In the genomic region with DNA sequence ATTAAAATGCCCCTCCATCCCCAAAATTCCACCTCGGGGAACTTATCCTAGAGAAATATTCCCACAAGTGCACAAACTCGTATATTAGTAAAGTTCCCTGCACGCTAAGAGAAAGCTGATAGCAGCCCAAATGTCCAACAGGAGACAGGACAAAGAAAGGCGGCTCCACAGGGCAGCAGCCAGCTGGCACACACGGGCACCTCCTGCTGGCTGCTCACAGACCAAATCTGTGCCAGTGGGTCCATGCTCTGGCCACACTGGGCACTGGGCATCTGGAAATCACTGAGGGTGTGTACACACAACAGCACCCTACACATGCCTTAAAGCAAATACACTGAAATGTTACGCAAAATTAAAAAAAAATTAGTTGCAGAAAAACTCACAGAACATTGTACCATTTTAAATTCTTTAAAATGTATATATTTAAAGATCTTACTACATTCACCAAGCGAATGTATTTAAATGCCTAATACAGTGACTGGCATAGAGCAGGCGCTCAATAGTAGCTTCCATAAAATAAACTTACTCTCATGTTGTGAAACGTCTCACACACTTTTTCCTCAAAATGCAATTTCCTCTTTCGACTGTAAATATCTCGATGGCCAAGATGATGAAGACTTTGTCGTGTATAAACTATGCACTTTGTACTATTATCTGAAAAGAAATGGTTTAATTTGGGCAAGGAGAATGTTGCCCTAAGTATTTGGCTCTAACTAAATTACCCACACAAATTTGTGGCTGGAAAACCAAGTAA, we compare ENCODE assay signal across 12 cellular contexts. TPM values are rescaled to one million over a fixed set of nuclear protein-coding genes. Genes with fewer than 3 reads are reported as not detected.
A peak's percentile ranks its signal among the peaks of the same experiment; 100 is the strongest.
DNase-seq lines count a peak whose midpoint lies in the region; ATAC-seq and TF ChIP-seq lines count a peak whose summit lies in the region.
"Had no signal": no experiment of that assay in that cellular context is flagged by ENCODE, and none has a peak within 500 bp of the region (broad histone marks: within the 10 kb centered on the region; RNA-seq: fewer than 3 reads in every experiment).

No MANE protein-coding gene starts in this region.

- H3K9me3 ChIP-seq in upper lobe of right lung, result no peaks in the 10 kb centered on the region
- H3K9me3 ChIP-seq: thyroid gland had no signal

- H3K27me3 Mint-ChIP-seq in activated naive CD8-positive, alpha-beta T cell treated with anti-CD3 and anti-CD28 coated beads for 36 hours, result no peaks in the 10 kb centered on the region
- peaks cover 2% of the 10 kb centered on the region for H3K27me3 Mint-ChIP-seq in activated naive CD8-positive, alpha-beta T cell treated with anti-CD3 and anti-CD28 coated beads, Interleukin-2, amount 50 U/mL, for 24 hours
- peaks cover 0 to under 1% (median 0%) of the 10 kb centered on the region in 3 donors for H3K27me3 Mint-ChIP-seq in immature natural killer cell (ENCODE audit: low read depth in 3 of 3)

- no peaks in the 10 kb centered on the region for H3K27me3 ChIP-seq in upper lobe of right lung
- H3K27me3 ChIP-seq: thyroid gland had no signal

- intact Hi-C loops in upper lobe of right lung (cut with DNase I), result no loop called here

- no peak overlapping the region for H3K4me3 ChIP-seq in upper lobe of right lung
- H3K4me3 ChIP-seq: thyroid gland had no signal

- H3K4me1 Mint-ChIP-seq in activated naive CD8-positive, alpha-beta T cell treated with anti-CD3 and anti-CD28 coated beads for 36 hours, result peaks cover 37% of the 10 kb centered on the region
- peaks cover 40% of the 10 kb centered on the region for H3K4me1 Mint-ChIP-seq in activated naive CD8-positive, alpha-beta T cell treated with anti-CD3 and anti-CD28 coated beads, Interleukin-2, amount 50 U/mL, for 24 hours
- H3K4me1 Mint-ChIP-seq in immature natural killer cell, result peaks cover 48 to 74% of the 10 kb centered on the region in 2 donors

- ATAC-seq in activated naive CD8-positive, alpha-beta T cell treated with anti-CD3 and anti-CD28 coated beads, Interleukin-2, amount 50 U/mL, for 24 hours, result no peak
- ATAC-seq in upper lobe of right lung (peak; percentile 34), GM21381 (IDR thresholded peaks at IDR 0.05; ENCODE audit: unreplicated experiment) (no peak), HG02642 (IDR thresholded peaks at IDR 0.05; ENCODE audit: poor library complexity, unreplicated experiment) (no peak)
- ATAC-seq: naive thymus-derived CD8-positive, alpha-beta T cell had no signal

- no peaks in the 10 kb centered on the region for H3K36me3 ChIP-seq in upper lobe of right lung
- H3K36me3 ChIP-seq: thyroid gland had no signal

- no peak overlapping the region for H3K27ac ChIP-seq in upper lobe of right lung

- no peak overlapping the region for H3K4me3 Mint-ChIP-seq in activated naive CD8-positive, alpha-beta T cell treated with anti-CD3 and anti-CD28 coated beads for 36 hours
- no peak overlapping the region for H3K4me3 Mint-ChIP-seq in activated naive CD8-positive, alpha-beta T cell treated with anti-CD3 and anti-CD28 coated beads, Interleukin-2, amount 50 U/mL, for 24 hours
- H3K4me3 Mint-ChIP-seq in immature natural killer cell, result peak overlapping the region; percentile 8 to 87 (median 82)

- no peaks in the 10 kb centered on the region for H3K9me3 Mint-ChIP-seq in activated naive CD8-positive, alpha-beta T cell treated with anti-CD3 and anti-CD28 coated beads for 36 hours
- H3K9me3 Mint-ChIP-seq in activated naive CD8-positive, alpha-beta T cell treated with anti-CD3 and anti-CD28 coated beads, Interleukin-2, amount 50 U/mL, for 24 hours, result no peaks in the 10 kb centered on the region
- H3K9me3 Mint-ChIP-seq in immature natural killer cell, result no peaks in the 10 kb centered on the region
- H3K9me3 Mint-ChIP-seq: naive thymus-derived CD8-positive, alpha-beta T cell had no signal

- H3K36me3 Mint-ChIP-seq in activated naive CD8-positive, alpha-beta T cell treated with anti-CD3 and anti-CD28 coated beads for 36 hours, result peaks cover 2% of the 10 kb centered on the region
- no peaks in the 10 kb centered on the region for H3K36me3 Mint-ChIP-seq in activated naive CD8-positive, alpha-beta T cell treated with anti-CD3 and anti-CD28 coated beads, Interleukin-2, amount 50 U/mL, for 24 hours (ENCODE audit: low read depth)
- peaks cover 0 to 5% (median 0%) of the 10 kb centered on the region in 3 donors for H3K36me3 Mint-ChIP-seq in immature natural killer cell
- H3K36me3 Mint-ChIP-seq: IgD-negative memory B cell; naive thymus-derived CD8-positive, alpha-beta T cell had no signal

- no peak for TF ChIP-seq CTCF in upper lobe of right lung (IDR thresholded peaks at IDR 0.05)

- DNase-seq in activated naive CD8-positive, alpha-beta T cell treated with anti-CD3 and anti-CD28 coated beads for 36 hours, result no peak
- no peak for DNase-seq in activated naive CD8-positive, alpha-beta T cell treated with anti-CD3 and anti-CD28 coated beads, Interleukin-2, amount 50 U/mL, for 24 hours
- peak; percentile 63 for DNase-seq in SK-MEL-5 (ENCODE audit: low read depth, low spot score)
- DNase-seq in immature natural killer cell, result no peak
- no peak for DNase-seq in upper lobe of right lung
- DNase-seq in stimulated activated CD4-positive, alpha-beta T cell treated with anti-CD3 and anti-CD28 coated beads, Interleukin-2, amount 100 ng/mL, for 48 hours, result no peak
- DNase-seq: hippocampal formation; naive thymus-derived CD8-positive, alpha-beta T cell; thyroid gland had no signal

- peaks cover 25% of the 10 kb centered on the region for H3K4me1 ChIP-seq in upper lobe of right lung

- in situ Hi-C loops in SK-MEL-5 (cut with HindIII; ENCODE audit: low pct_unique_long_range_greater_than_20kb, low sequenced_read_pairs), result no loop called here

- H3K27ac Mint-ChIP-seq in activated naive CD8-positive, alpha-beta T cell treated with anti-CD3 and anti-CD28 coated beads for 36 hours, result peak overlapping the region; percentile 35
- H3K27ac Mint-ChIP-seq in activated naive CD8-positive, alpha-beta T cell treated with anti-CD3 and anti-CD28 coated beads, Interleukin-2, amount 50 U/mL, for 24 hours, result no peak overlapping the region
- H3K27ac Mint-ChIP-seq in immature natural killer cell, result peak overlapping the region in 4 of 6 donors; percentile 4 to 83 (median 70)
- H3K27ac Mint-ChIP-seq: IgD-negative memory B cell had no signal

RNA-seq across cellular contexts. Expression of gene ZNF516, which starts 19.4 kb away (rescaled TPM):
- 1 to 10 TPM; 6.5 to 8.6 TPM for total RNA-seq in activated naive CD8-positive, alpha-beta T cell treated with anti-CD3 and anti-CD28 coated beads for 36 hours
- 15.1 and 16.6 TPM in 2 replicates for total RNA-seq in SK-MEL-5 (2014; rRNA removed; shearing (Covaris generic))
- polyA plus RNA-seq in SK-MEL-5 (2015; cell fraction: cytosol; rRNA removed), result 16.4 and 25.7 TPM in 2 replicates
- 32.6 and 47.0 TPM in 2 replicates for polyA plus RNA-seq in SK-MEL-5 (2015; cell fraction: nucleus; rRNA removed)
- polyA plus RNA-seq in immature natural killer cell, result 1 to 10 TPM; 1.2 to 6.1 (median 2.0) TPM
- total RNA-seq in upper lobe of right lung, result 28.0 TPM

Comparison
In these comparisons a context has a peak if more than half of its experiments do, and no peak if none do; other contexts are left out.
1. H3K4me3 Mint-ChIP-seq: peak in immature natural killer cell (5 of 5); none in activated naive CD8-positive, alpha-beta T cell treated with anti-CD3 and anti-CD28 coated beads for 36 hours (single experiment) and activated naive CD8-positive, alpha-beta T cell treated with anti-CD3 and anti-CD28 coated beads, Interleukin-2, amount 50 U/mL, for 24 hours (single experiment).